In the genomic region with DNA sequence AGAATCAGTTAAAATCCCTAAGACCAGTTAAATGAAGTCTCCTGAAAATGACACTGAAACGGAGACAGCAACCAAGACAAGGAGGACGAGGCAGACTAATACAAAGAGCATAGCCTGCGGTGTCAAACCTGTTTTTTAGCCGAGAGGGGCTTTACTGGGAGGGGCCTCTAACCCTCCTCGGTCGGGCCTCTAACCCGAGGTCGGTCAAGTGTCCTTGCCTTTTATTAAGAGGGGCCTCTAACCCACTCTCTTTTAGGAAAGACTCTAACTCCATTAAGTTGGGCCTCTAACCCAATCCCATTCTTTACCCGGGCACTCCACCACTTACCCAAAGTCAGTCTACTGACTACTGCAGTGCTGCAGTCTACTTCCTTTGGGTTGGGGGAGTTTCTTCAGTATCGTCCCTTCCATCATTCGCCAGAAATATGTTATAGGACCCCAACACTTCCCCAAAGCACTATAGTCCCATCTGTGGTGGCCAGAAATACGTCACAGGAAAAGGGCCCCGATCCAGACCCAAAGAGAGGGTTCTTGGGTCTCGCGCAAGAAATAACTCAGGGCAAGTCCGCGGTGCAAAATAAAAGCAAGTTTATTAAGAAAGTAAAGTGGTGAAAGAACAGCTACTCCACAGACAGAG, we compare ENCODE assay signal across 8 cellular contexts. TPM values are rescaled to one million over a fixed set of nuclear protein-coding genes. Genes with fewer than 3 reads are reported as not detected.
DNase-seq lines count a peak whose midpoint lies in the region; ATAC-seq and TF ChIP-seq lines count a peak whose summit lies in the region.

No MANE protein-coding gene starts in this region.

- H3K9me3 Mint-ChIP-seq in dendritic cell treated with granulocyte-macrophage colony-stimulating factor and Interleukin-4, amounts not matched to agents 40 ng/mL and 50 ng/mL, for 4 days = no peaks in the 10 kb centered on the region

- no peak for ATAC-seq in GM19452 (IDR thresholded peaks at IDR 0.05; ENCODE audit: unreplicated experiment)

- peaks cover 2% of the 10 kb centered on the region for H3K27me3 Mint-ChIP-seq in dendritic cell treated with granulocyte-macrophage colony-stimulating factor and Interleukin-4, amounts not matched to agents 40 ng/mL and 50 ng/mL, for 4 days

- H3K4me3 Mint-ChIP-seq in dendritic cell treated with granulocyte-macrophage colony-stimulating factor and Interleukin-4, amounts not matched to agents 40 ng/mL and 50 ng/mL, for 4 days = no peak overlapping the region

- no peaks in the 10 kb centered on the region for H3K9me3 ChIP-seq in osteoblast (ENCODE audit: low read depth, low read length)

- no peaks in the 10 kb centered on the region for H3K36me3 ChIP-seq in osteoblast (ENCODE audit: insufficient read depth, low read length)

- H2AFZ ChIP-seq in osteoblast (ENCODE audit: low read length) = peak overlapping the region; percentile 8

- peak overlapping the region; percentile 100 for H3K27ac Mint-ChIP-seq in dendritic cell treated with granulocyte-macrophage colony-stimulating factor and Interleukin-4, amounts not matched to agents 40 ng/mL and 50 ng/mL, for 4 days

- H3K4me1 Mint-ChIP-seq in dendritic cell treated with granulocyte-macrophage colony-stimulating factor and Interleukin-4, amounts not matched to agents 40 ng/mL and 50 ng/mL, for 4 days (ENCODE audit: low read depth) = peaks cover 39% of the 10 kb centered on the region

- no peak for TF ChIP-seq POLR2A in NB4 (IDR thresholded peaks at IDR 0.05; ENCODE audit: extremely low read depth, insufficient read length)

- H3K79me2 ChIP-seq in osteoblast (ENCODE audit: insufficient read depth, low read length) = peaks cover 10% of the 10 kb centered on the region

- H3K36me3 Mint-ChIP-seq in dendritic cell treated with granulocyte-macrophage colony-stimulating factor and Interleukin-4, amounts not matched to agents 40 ng/mL and 50 ng/mL, for 4 days (ENCODE audit: low read depth) = peaks cover 6% of the 10 kb centered on the region

- peak; percentile 25 for DNase-seq in CD1c-positive myeloid dendritic cell (ENCODE audit: extremely low spot score)
- peak; percentile 52 for DNase-seq in NB4 (ENCODE audit: low read depth)
- DNase-seq in osteoblast (ENCODE audit: insufficient read length, low spot score, missing footprints) = no peak
- DNase-seq in HT-29 (ENCODE audit: low spot score) = no peak
- DNase-seq in NCI-H1694 (lab: John Stamatoyannopoulos, UW) = no peak
- no peak for DNase-seq in SW 1271 (lab: John Stamatoyannopoulos, UW)

- H3K4me1 ChIP-seq in osteoblast (ENCODE audit: insufficient read depth, low read length) = peaks cover 30% of the 10 kb centered on the region

- TF ChIP-seq CTCF in NB4 (IDR thresholded peaks at IDR 0.05; ENCODE audit: low read depth, low read length) (no peak), osteoblast (IDR thresholded peaks at IDR 0.05; ENCODE audit: extremely low read depth, low read depth, low read length) (no peak)

- H3K4me3 ChIP-seq in NB4 (ENCODE audit: low read depth, low read length) (peak overlapping the region; percentile 91), osteoblast (ENCODE audit: insufficient read depth, low read length) (peak overlapping the region; percentile 72)

- H3K27me3 ChIP-seq in osteoblast (ENCODE audit: insufficient read depth, low read length) = no peaks in the 10 kb centered on the region

- H3K4me2 ChIP-seq in osteoblast (ENCODE audit: insufficient read depth, low read length) = peak overlapping the region; percentile 86

- peak overlapping the region; percentile 95 for H3K27ac ChIP-seq in osteoblast (ENCODE audit: low read depth, low read length)

- intact Hi-C loops in dendritic cell treated with granulocyte-macrophage colony-stimulating factor and Interleukin-4, amounts not matched to agents 40 ng/mL and 50 ng/mL, for 4 days (cut with micrococcal nuclease) = loop anchor here (2.0 kb wide), 1 partner anchor 29 kb away; no protein-coding TSS in a partner anchor

- H4K20me1 ChIP-seq in osteoblast (ENCODE audit: insufficient read depth, low read length) = peaks cover 4% of the 10 kb centered on the region

RNA-seq across cellular contexts. Expression of a gene that starts 39.2 kb away (rescaled TPM):
- total RNA-seq in osteoblast = 12.1 and 18.8 TPM in 2 replicates
- total RNA-seq in HT-29 (2014; rRNA removed; shearing (Covaris generic)) = 2.6 and 2.8 TPM in 2 replicates

Comparison
In these comparisons a context has a peak if more than half of its experiments do, and no peak if none do; other contexts are left out.
1. DNase-seq: peak in CD1c-positive myeloid dendritic cell (single experiment) and NB4 (single experiment); none in osteoblast (single experiment), HT-29 (single experiment), NCI-H1694 (single experiment) and SW 1271 (0 of 2).